In the genomic region with DNA sequence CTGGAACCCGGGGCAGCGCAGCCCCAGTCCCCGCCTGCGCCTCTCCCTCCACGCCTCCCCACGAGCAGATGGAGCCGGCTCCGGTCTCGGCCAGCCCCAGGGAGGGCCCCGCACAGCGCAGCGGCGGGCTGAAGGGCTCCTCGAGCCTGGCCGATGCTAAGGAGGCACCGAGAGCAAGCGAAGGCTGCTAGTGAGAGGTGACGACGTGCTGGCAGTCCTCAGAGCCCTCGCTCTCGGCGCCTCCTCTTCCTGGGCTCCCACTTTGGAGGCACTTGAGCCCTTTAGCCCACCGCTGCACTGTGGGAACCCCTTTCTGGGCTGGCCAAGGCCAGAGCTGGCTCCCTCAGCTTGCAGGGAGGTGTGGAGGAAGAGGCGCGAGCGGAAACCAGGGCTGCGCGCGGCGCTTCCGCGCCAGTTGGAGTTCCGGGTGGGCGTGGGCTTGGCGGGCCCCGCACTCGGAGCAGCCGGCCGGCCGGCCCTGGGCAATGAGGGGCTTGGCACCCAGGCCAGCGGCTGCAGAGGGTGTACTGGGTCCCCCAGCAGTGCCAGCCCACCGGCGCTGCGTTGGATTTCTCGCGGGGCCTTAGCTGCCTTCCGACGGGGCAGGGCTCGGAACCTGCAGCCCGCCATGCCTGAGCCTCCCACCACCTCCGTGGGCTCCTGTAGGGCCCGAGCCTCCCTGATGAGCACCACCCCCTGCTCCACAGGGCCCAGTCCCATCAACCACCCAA, we compare ENCODE assay signal across 1 cellular context.
TF ChIP-seq lines count a peak whose summit lies in the region.

No MANE protein-coding gene starts in this region.

TF ChIP-seq in GM23338, 12 proteins besides CTCF, POLR2A, EP300 and RAD21:
- TF ChIP-seq, protein P1, sequence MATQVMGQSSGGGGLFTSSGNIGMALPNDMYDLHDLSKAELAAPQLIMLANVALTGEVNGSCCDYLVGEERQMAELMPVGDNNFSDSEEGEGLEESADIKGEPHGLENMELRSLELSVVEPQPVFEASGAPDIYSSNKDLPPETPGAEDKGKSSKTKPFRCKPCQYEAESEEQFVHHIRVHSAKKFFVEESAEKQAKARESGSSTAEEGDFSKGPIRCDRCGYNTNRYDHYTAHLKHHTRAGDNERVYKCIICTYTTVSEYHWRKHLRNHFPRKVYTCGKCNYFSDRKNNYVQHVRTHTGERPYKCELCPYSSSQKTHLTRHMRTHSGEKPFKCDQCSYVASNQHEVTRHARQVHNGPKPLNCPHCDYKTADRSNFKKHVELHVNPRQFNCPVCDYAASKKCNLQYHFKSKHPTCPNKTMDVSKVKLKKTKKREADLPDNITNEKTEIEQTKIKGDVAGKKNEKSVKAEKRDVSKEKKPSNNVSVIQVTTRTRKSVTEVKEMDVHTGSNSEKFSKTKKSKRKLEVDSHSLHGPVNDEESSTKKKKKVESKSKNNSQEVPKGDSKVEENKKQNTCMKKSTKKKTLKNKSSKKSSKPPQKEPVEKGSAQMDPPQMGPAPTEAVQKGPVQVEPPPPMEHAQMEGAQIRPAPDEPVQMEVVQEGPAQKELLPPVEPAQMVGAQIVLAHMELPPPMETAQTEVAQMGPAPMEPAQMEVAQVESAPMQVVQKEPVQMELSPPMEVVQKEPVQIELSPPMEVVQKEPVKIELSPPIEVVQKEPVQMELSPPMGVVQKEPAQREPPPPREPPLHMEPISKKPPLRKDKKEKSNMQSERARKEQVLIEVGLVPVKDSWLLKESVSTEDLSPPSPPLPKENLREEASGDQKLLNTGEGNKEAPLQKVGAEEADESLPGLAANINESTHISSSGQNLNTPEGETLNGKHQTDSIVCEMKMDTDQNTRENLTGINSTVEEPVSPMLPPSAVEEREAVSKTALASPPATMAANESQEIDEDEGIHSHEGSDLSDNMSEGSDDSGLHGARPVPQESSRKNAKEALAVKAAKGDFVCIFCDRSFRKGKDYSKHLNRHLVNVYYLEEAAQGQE (IDR thresholded peaks at IDR 0.05; ENCODE audit: unreplicated experiment): no peak
- TF ChIP-seq CREB1 (CRISPR knock-in tag; IDR thresholded peaks at IDR 0.05; ENCODE audit: low read depth): no peak
- TF ChIP-seq JUNB (IDR thresholded peaks at IDR 0.05; ENCODE audit: unreplicated experiment): no peak
- TF ChIP-seq EZH2phosphoT487 (IDR thresholded peaks at IDR 0.05; ENCODE audit: unreplicated experiment): no peak
- TF ChIP-seq EZH2 (IDR thresholded peaks at IDR 0.05; ENCODE audit: low read depth, unreplicated experiment): no peak
- no peak for TF ChIP-seq POLR2AphosphoS5 (IDR thresholded peaks at IDR 0.05; ENCODE audit: low read depth)
- no peak for TF ChIP-seq NANOG (IDR thresholded peaks at IDR 0.05; ENCODE audit: borderline replicate concordance)
- TF ChIP-seq, protein P2, sequence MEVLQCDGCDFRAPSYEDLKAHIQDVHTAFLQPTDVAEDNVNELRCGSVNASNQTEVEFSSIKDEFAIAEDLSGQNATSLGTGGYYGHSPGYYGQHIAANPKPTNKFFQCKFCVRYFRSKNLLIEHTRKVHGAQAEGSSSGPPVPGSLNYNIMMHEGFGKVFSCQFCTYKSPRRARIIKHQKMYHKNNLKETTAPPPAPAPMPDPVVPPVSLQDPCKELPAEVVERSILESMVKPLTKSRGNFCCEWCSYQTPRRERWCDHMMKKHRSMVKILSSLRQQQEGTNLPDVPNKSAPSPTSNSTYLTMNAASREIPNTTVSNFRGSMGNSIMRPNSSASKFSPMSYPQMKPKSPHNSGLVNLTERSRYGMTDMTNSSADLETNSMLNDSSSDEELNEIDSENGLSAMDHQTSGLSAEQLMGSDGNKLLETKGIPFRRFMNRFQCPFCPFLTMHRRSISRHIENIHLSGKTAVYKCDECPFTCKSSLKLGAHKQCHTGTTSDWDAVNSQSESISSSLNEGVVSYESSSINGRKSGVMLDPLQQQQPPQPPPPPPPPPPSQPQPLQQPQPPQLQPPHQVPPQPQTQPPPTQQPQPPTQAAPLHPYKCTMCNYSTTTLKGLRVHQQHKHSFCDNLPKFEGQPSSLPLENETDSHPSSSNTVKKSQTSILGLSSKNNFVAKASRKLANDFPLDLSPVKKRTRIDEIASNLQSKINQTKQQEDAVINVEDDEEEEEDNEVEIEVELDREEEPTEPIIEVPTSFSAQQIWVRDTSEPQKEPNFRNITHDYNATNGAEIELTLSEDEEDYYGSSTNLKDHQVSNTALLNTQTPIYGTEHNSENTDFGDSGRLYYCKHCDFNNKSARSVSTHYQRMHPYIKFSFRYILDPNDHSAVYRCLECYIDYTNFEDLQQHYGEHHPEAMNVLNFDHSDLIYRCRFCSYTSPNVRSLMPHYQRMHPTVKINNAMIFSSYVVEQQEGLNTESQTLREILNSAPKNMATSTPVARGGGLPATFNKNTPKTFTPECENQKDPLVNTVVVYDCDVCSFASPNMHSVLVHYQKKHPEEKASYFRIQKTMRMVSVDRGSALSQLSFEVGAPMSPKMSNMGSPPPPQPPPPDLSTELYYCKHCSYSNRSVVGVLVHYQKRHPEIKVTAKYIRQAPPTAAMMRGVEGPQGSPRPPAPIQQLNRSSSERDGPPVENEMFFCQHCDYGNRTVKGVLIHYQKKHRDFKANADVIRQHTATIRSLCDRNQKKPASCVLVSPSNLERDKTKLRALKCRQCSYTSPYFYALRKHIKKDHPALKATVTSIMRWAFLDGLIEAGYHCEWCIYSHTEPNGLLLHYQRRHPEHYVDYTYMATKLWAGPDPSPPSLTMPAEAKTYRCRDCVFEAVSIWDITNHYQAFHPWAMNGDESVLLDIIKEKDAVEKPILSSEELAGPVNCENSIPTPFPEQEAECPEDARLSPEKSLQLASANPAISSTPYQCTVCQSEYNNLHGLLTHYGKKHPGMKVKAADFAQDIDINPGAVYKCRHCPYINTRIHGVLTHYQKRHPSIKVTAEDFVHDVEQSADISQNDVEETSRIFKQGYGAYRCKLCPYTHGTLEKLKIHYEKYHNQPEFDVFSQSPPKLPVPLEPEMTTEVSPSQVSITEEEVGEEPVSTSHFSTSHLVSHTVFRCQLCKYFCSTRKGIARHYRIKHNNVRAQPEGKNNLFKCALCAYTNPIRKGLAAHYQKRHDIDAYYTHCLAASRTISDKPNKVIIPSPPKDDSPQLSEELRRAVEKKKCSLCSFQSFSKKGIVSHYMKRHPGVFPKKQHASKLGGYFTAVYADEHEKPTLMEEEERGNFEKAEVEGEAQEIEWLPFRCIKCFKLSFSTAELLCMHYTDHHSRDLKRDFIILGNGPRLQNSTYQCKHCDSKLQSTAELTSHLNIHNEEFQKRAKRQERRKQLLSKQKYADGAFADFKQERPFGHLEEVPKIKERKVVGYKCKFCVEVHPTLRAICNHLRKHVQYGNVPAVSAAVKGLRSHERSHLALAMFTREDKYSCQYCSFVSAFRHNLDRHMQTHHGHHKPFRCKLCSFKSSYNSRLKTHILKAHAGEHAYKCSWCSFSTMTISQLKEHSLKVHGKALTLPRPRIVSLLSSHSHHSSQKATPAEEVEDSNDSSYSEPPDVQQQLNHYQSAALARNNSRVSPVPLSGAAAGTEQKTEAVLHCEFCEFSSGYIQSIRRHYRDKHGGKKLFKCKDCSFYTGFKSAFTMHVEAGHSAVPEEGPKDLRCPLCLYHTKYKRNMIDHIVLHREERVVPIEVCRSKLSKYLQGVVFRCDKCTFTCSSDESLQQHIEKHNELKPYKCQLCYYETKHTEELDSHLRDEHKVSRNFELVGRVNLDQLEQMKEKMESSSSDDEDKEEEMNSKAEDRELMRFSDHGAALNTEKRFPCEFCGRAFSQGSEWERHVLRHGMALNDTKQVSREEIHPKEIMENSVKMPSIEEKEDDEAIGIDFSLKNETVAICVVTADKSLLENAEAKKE (CRISPR knock-in tag; IDR thresholded peaks at IDR 0.05): no peak
- no peak for TF ChIP-seq ZNF114 (CRISPR knock-in tag; IDR thresholded peaks at IDR 0.05)
- TF ChIP-seq ZNF331 (CRISPR knock-in tag; IDR thresholded peaks at IDR 0.05; ENCODE audit: low read depth): no peak
- no peak for TF ChIP-seq STAT1 (IDR thresholded peaks at IDR 0.05; ENCODE audit: unreplicated experiment)
- TF ChIP-seq ETS1 (IDR thresholded peaks at IDR 0.05): no peak
